1 cellular context compared by ENCODE assay signal in the genomic region with DNA sequence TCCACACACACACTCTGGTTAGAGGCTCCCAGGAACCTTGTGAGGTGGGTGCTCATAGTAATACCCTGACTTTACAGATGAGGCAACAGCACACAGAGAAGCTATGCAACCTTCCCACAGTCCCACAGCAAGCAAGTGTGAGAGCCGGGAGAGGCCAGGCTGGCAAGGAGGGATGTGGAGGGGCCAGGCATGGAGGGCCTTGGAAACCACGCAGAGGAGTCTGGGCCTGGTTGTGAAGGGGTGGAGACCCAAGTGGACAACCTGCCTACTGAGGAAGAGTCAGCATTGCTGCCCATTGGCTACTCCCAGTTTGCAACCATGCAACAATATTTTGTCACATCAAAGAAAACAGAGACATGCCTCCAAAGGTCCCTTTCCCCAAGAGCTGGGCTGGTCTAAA.
TF ChIP-seq lines count a peak whose summit lies in the region.

No MANE protein-coding gene starts in this region.

TF ChIP-seq in endothelial cell of umbilical vein, 7 proteins besides CTCF, POLR2A, EP300 and RAD21:
- TF ChIP-seq GATA2 (IDR thresholded peaks at IDR 0.05; ENCODE audit: insufficient read depth, insufficient read length, low read depth, low read length), result no peak
